Comparison of ENCODE assay signal across 8 cellular contexts in the genomic region with DNA sequence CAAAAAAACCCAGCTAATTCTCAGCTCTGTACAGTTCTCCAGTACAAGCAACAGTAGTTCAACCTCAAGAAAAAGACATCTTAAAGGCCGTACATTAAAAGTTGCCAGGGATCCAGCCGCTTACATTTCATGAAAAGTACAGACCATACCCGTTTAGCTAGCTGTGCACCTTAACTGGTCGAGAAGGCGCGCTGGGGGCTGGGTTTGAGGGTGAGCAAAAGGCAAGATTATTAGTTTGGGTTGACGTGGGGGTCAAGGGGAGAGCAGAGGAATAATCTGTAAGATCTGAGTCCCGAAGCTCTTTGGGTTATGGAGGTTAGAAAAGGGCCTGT. TPM values are rescaled to one million over a fixed set of nuclear protein-coding genes. Genes with fewer than 3 reads are reported as not detected.
DNase-seq lines count a peak whose midpoint lies in the region; ATAC-seq and TF ChIP-seq lines count a peak whose summit lies in the region.

No MANE protein-coding gene starts in this region.

- H3K9me3 ChIP-seq in mucosa of rectum (ENCODE audit: control insufficient read depth in 2 of 2, low read length in 2 of 2), result no peaks in the 10 kb centered on the region

- peak overlapping the region; percentile 56; the same call in 1 of the 2 replicates for H3K9ac ChIP-seq in KMS-11
- H3K9ac ChIP-seq in mucosa of rectum (ENCODE audit: low read depth in 1 of 2, low read length in 2 of 2), result peak overlapping the region; percentile 94 to 98

- intact Hi-C loops in dorsolateral prefrontal cortex (cut with DNase I), result loop anchor here in 1 of 2 donors (10.0 kb wide), 2 partner anchors 191 to 229 kb away; no protein-coding TSS in a partner anchor

- H3K4me1 ChIP-seq in KMS-11 (ENCODE audit: low read depth, poor library complexity, severe bottlenecking) (peaks cover 19% of the 10 kb centered on the region), mucosa of rectum (ENCODE audit: control insufficient read depth in 2 of 2, insufficient read depth in 2 of 2, low read length in 2 of 2) (peaks cover 12 to 15% of the 10 kb centered on the region in 2 donors)

- H2AFZ ChIP-seq in KMS-11 (ENCODE audit: low read depth), result peak overlapping the region; percentile 69

- H4K20me1 ChIP-seq in KMS-11 (ENCODE audit: insufficient read depth), result no peaks in the 10 kb centered on the region

- TF ChIP-seq CTCF in KMS-11 (conservative IDR thresholded peaks at IDR 0.05; ENCODE audit: low read depth, low read length) (no peak), dorsolateral prefrontal cortex (IDR thresholded peaks at IDR 0.05 in 54 of 56, conservative IDR thresholded peaks at IDR 0.05 in 2 of 56; ENCODE audit: low read depth in 1 of 56, partially characterized antibody in 56 of 56) (no peak)

- peak overlapping the region; percentile 77 for H3K4me2 ChIP-seq in KMS-11

- peak; percentile 8 for ATAC-seq in GM21529 (IDR thresholded peaks at IDR 0.05; ENCODE audit: unreplicated experiment)

- H3K36me3 ChIP-seq in KMS-11 (ENCODE audit: insufficient read depth) (no peaks in the 10 kb centered on the region), mucosa of rectum (ENCODE audit: control insufficient read depth in 2 of 2, insufficient read depth in 2 of 2, low read length in 2 of 2) (no peaks in the 10 kb centered on the region)

- peak overlapping the region; percentile 86 for H3K27ac ChIP-seq in KMS-11
- peak overlapping the region; percentile 44 to 96 (median 89) for H3K27ac ChIP-seq in dorsolateral prefrontal cortex
- H3K27ac ChIP-seq in mucosa of rectum (ENCODE audit: low read depth in 2 of 2, low read length in 2 of 2), result peak overlapping the region; percentile 95 to 97

- no peaks in the 10 kb centered on the region for H3K27me3 ChIP-seq in KMS-11 (ENCODE audit: insufficient read depth, low read depth)
- no peaks in the 10 kb centered on the region for H3K27me3 ChIP-seq in dorsolateral prefrontal cortex
- no peaks in the 10 kb centered on the region for H3K27me3 ChIP-seq in mucosa of rectum (ENCODE audit: control insufficient read depth in 2 of 2, insufficient read depth in 2 of 2, low read length in 2 of 2)

- peak overlapping the region; percentile 58 for H3K4me3 ChIP-seq in KMS-11 (IDR thresholded peaks at IDR 0.05; ENCODE audit: insufficient read depth, low read depth, low read length)
- peak overlapping the region; percentile 58 to 98 (median 90) for H3K4me3 ChIP-seq in dorsolateral prefrontal cortex
- H3K4me3 ChIP-seq in mucosa of rectum (ENCODE audit: low read length in 2 of 2), result peak overlapping the region; percentile 92 to 93

- peaks cover 38% of the 10 kb centered on the region for H3K79me2 ChIP-seq in KMS-11 (ENCODE audit: insufficient read depth, low read depth)

- DNase-seq in COLO829 (ENCODE audit: low spot score), result peak; percentile 2
- DNase-seq in activated CD4-positive, alpha-beta T cell treated with anti-CD3 and anti-CD28 coated beads for 48 hours, result peak; percentile 64
- DNase-seq in dorsolateral prefrontal cortex, result peak in 6 of 10 donors; percentile 10 to 50 (median 30)
- DNase-seq in stimulated activated CD8-positive, alpha-beta memory T cell treated with anti-CD3 and anti-CD28 coated beads, Interleukin-7, amount 100 ng/mL, for 48 hours (ENCODE audit: extremely low read depth in 1 of 2, low read depth in 1 of 2), result peak; percentile 24 to 32
- DNase-seq in cortex of kidney (lab: John Stamatoyannopoulos, UW), result no peak

RNA-seq across cellular contexts. Expression of gene PKN2, which starts 0.6 kb away (rescaled TPM):
- total RNA-seq in dorsolateral prefrontal cortex, result 10 to 100 TPM; 26.8 to 61.3 (median 41.1) TPM
